Comparison of ENCODE assay signal across 30 cellular contexts in genomic region chr21:10463156-10463555, GRCh38. TPM values are rescaled to one million over a fixed set of nuclear protein-coding genes. Genes with fewer than 3 reads are reported as not detected.
"Had no signal": no experiment of that assay in that cellular context is flagged by ENCODE, and none has a peak within 500 bp of the region (broad histone marks: within the 10 kb centered on the region; RNA-seq: fewer than 3 reads in every experiment).

No MANE protein-coding gene starts in this region.

- H3K9me3 Mint-ChIP-seq: activated CD4-positive, alpha-beta memory T cell treated with anti-CD3 and anti-CD28 coated beads, Interleukin-2, amount 10 ng/mL, durations not matched to agents 7 days and 5 days; activated naive CD4-positive, alpha-beta T cell treated with anti-CD3 and anti-CD28 coated beads for 36 hours; activated T-helper 17 cell treated with anti-CD3 and anti-CD28 coated beads, Interleukin-2, amount 50 U/mL, for 72 hours; brain; central memory CD8-positive, alpha-beta T cell had no signal

- H3K4me3 Mint-ChIP-seq: activated CD4-positive, alpha-beta memory T cell treated with anti-CD3 and anti-CD28 coated beads, Interleukin-2, amount 10 ng/mL, durations not matched to agents 7 days and 5 days; activated CD4-positive, alpha-beta T cell treated with anti-CD3 and anti-CD28 coated beads for 36 hours; activated naive CD4-positive, alpha-beta T cell treated with anti-CD3 and anti-CD28 coated beads for 36 hours; activated naive CD8-positive, alpha-beta T cell; activated T-helper 17 cell treated with anti-CD3 and anti-CD28 coated beads, Interleukin-2, amount 50 U/mL, for 72 hours; brain; central memory CD8-positive, alpha-beta T cell; T-helper 17 cell had no signal

- H3K4me2 ChIP-seq: PC-9 had no signal

- ATAC-seq: activated CD4-positive, alpha-beta T cell treated with anti-CD3 and anti-CD28 coated beads for 36 hours; activated T-helper 17 cell treated with anti-CD3 and anti-CD28 coated beads, Interleukin-2, amount 50 U/mL, for 72 hours; K562; T-helper 17 cell had no signal

- H3K4me3 ChIP-seq: K562, PC-9 had no signal

- H3K27ac ChIP-seq: PC-9 had no signal

- H2AFZ ChIP-seq: PC-9 had no signal

- DNase-seq: activated CD4-positive, alpha-beta memory T cell treated with anti-CD3 and anti-CD28 coated beads, Interleukin-2, amount 10 ng/mL, durations not matched to agents 7 days and 5 days; activated CD4-positive, alpha-beta T cell treated with anti-CD3 and anti-CD28 coated beads for 36 hours; activated CD4-positive, alpha-beta T cell treated with anti-CD3 and anti-CD28 coated beads, Interleukin-2, amount 50 U/mL, for 1 hour; activated gamma-delta T cell; activated naive CD4-positive, alpha-beta T cell treated with anti-CD3 and anti-CD28 coated beads for 36 hours; activated T-cell treated with anti-CD3 and anti-CD28 coated beads for 4 hours; activated T-cell treated with anti-CD3 and anti-CD28 coated beads, Interleukin-2, amount 50 U/mL, for 48 hours; amygdala; NCI-H1092 treated with DMSO at 0.1 percent for 48 hours; NCI-H1417 treated with DMSO at 0.1 percent for 48 hours; NCI-H1694; NCI-H2029; NCI-H2107; NCI-H2171 treated with DMSO at 0.1 percent for 48 hours; NCI-H345; NCI-H510A; NCI-H526 treated with DMSO at 0.1 percent for 48 hours; PC-9; SIG-M5; T-helper 17 cell; T-helper 9 cell had no signal

- H3K4me1 Mint-ChIP-seq: activated CD4-positive, alpha-beta memory T cell treated with anti-CD3 and anti-CD28 coated beads, Interleukin-2, amount 10 ng/mL, durations not matched to agents 7 days and 5 days; activated CD4-positive, alpha-beta T cell treated with anti-CD3 and anti-CD28 coated beads for 36 hours; activated T-helper 17 cell treated with anti-CD3 and anti-CD28 coated beads, Interleukin-2, amount 50 U/mL, for 72 hours; brain; central memory CD8-positive, alpha-beta T cell; T-helper 17 cell had no signal

- H3K27ac Mint-ChIP-seq: activated CD4-positive, alpha-beta memory T cell treated with anti-CD3 and anti-CD28 coated beads, Interleukin-2, amount 10 ng/mL, durations not matched to agents 7 days and 5 days; activated CD4-positive, alpha-beta T cell treated with anti-CD3 and anti-CD28 coated beads for 36 hours; activated naive CD4-positive, alpha-beta T cell treated with anti-CD3 and anti-CD28 coated beads for 36 hours; activated naive CD8-positive, alpha-beta T cell; activated T-helper 17 cell treated with anti-CD3 and anti-CD28 coated beads, Interleukin-2, amount 50 U/mL, for 72 hours; brain; T-helper 17 cell had no signal

- H3K27me3 Mint-ChIP-seq: activated CD4-positive, alpha-beta memory T cell treated with anti-CD3 and anti-CD28 coated beads, Interleukin-2, amount 10 ng/mL, durations not matched to agents 7 days and 5 days; activated CD4-positive, alpha-beta T cell treated with anti-CD3 and anti-CD28 coated beads for 36 hours; activated naive CD8-positive, alpha-beta T cell; activated T-helper 17 cell treated with anti-CD3 and anti-CD28 coated beads, Interleukin-2, amount 50 U/mL, for 72 hours; brain; central memory CD8-positive, alpha-beta T cell; T-helper 17 cell had no signal

- H3K36me3 Mint-ChIP-seq: activated naive CD8-positive, alpha-beta T cell; brain had no signal

RNA-seq across cellular contexts. Expression of gene TPTE, which starts 58.2 kb away (rescaled TPM):
- total RNA-seq: activated CD4-positive, alpha-beta memory T cell treated with anti-CD3 and anti-CD28 coated beads, Interleukin-2, amount 10 ng/mL, durations not matched to agents 7 days and 5 days; activated CD4-positive, alpha-beta T cell treated with anti-CD3 and anti-CD28 coated beads for 36 hours; activated CD8-positive, alpha-beta memory T cell treated with anti-CD3 and anti-CD28 coated beads for 36 hours; activated naive CD4-positive, alpha-beta T cell treated with anti-CD3 and anti-CD28 coated beads for 36 hours; activated T-helper 17 cell treated with anti-CD3 and anti-CD28 coated beads, Interleukin-2, amount 50 U/mL, for 72 hours; astrocyte; LHCN-M2; M059J; PC-9; T-helper 17 cell had no signal
